In genomic region chr5:120297621-120298020, GRCh38 we compare ENCODE assay signal across 1 cellular context.
TF ChIP-seq lines count a peak whose summit lies in the region.

No MANE protein-coding gene starts in this region.

TF ChIP-seq in SK-N-SH, 30 proteins besides CTCF, POLR2A, EP300 and RAD21 (continued from another document):
- no peak for TF ChIP-seq USF2 (IDR thresholded peaks at IDR 0.05; ENCODE audit: borderline replicate concordance, low read depth, low read length)
